ENCODE assay signal across 1 cellular context in the genomic region with DNA sequence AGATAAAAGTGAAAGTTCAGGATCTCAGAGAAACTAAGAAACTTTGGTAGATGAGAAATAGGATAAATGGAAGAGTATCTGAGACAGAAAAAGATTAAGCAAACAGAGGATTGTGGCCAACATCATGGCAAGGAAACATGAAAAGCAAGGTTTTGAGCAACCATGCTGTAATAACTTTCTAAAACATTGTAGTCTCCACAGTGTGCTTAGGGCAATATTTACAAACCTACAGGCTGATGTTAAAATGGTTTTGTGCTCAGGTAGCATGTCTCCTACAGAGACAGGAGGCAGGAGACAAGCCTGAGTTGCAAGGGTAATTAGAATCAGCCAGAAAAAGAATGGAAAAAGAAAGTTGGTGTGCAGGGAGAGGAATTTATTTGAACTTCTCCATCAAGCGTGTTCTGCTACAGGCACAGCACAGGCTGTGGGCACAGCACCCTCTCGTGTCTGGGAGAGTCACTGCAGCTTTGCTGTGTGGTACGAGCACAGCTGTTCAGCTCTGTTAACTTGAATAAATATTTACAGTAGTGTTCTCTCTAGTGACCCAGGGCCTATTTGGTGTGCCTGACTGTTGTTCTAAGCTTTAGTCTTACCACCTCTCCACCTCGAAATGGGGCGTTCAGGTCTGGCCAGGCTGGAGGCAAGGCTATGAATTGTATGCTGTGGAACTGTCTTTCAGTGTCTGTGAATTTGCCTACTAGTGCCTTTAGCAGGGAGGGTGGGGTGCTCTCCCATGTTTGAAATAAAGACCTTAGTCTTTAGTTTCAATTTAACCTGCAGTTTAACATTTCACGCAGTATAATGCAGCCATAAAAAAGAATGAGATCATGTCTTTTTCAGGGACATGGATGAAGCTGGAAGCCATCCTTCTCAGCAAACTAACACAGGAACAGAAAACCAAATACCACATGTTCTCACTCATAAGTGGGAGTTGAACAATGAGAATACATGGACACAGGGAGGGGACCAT.
TF ChIP-seq lines count a peak whose summit lies in the region.
"Not testable (repeated sequence)": the region's sequence is repeated elsewhere in the genome, so short reads cannot be mapped to it uniquely, and the experiment has no call there.

No MANE protein-coding gene starts in this region.

TF ChIP-seq in K562, 482 proteins besides CTCF, POLR2A, EP300 and RAD21 (continued from another document):
- TF ChIP-seq, protein P1, sequence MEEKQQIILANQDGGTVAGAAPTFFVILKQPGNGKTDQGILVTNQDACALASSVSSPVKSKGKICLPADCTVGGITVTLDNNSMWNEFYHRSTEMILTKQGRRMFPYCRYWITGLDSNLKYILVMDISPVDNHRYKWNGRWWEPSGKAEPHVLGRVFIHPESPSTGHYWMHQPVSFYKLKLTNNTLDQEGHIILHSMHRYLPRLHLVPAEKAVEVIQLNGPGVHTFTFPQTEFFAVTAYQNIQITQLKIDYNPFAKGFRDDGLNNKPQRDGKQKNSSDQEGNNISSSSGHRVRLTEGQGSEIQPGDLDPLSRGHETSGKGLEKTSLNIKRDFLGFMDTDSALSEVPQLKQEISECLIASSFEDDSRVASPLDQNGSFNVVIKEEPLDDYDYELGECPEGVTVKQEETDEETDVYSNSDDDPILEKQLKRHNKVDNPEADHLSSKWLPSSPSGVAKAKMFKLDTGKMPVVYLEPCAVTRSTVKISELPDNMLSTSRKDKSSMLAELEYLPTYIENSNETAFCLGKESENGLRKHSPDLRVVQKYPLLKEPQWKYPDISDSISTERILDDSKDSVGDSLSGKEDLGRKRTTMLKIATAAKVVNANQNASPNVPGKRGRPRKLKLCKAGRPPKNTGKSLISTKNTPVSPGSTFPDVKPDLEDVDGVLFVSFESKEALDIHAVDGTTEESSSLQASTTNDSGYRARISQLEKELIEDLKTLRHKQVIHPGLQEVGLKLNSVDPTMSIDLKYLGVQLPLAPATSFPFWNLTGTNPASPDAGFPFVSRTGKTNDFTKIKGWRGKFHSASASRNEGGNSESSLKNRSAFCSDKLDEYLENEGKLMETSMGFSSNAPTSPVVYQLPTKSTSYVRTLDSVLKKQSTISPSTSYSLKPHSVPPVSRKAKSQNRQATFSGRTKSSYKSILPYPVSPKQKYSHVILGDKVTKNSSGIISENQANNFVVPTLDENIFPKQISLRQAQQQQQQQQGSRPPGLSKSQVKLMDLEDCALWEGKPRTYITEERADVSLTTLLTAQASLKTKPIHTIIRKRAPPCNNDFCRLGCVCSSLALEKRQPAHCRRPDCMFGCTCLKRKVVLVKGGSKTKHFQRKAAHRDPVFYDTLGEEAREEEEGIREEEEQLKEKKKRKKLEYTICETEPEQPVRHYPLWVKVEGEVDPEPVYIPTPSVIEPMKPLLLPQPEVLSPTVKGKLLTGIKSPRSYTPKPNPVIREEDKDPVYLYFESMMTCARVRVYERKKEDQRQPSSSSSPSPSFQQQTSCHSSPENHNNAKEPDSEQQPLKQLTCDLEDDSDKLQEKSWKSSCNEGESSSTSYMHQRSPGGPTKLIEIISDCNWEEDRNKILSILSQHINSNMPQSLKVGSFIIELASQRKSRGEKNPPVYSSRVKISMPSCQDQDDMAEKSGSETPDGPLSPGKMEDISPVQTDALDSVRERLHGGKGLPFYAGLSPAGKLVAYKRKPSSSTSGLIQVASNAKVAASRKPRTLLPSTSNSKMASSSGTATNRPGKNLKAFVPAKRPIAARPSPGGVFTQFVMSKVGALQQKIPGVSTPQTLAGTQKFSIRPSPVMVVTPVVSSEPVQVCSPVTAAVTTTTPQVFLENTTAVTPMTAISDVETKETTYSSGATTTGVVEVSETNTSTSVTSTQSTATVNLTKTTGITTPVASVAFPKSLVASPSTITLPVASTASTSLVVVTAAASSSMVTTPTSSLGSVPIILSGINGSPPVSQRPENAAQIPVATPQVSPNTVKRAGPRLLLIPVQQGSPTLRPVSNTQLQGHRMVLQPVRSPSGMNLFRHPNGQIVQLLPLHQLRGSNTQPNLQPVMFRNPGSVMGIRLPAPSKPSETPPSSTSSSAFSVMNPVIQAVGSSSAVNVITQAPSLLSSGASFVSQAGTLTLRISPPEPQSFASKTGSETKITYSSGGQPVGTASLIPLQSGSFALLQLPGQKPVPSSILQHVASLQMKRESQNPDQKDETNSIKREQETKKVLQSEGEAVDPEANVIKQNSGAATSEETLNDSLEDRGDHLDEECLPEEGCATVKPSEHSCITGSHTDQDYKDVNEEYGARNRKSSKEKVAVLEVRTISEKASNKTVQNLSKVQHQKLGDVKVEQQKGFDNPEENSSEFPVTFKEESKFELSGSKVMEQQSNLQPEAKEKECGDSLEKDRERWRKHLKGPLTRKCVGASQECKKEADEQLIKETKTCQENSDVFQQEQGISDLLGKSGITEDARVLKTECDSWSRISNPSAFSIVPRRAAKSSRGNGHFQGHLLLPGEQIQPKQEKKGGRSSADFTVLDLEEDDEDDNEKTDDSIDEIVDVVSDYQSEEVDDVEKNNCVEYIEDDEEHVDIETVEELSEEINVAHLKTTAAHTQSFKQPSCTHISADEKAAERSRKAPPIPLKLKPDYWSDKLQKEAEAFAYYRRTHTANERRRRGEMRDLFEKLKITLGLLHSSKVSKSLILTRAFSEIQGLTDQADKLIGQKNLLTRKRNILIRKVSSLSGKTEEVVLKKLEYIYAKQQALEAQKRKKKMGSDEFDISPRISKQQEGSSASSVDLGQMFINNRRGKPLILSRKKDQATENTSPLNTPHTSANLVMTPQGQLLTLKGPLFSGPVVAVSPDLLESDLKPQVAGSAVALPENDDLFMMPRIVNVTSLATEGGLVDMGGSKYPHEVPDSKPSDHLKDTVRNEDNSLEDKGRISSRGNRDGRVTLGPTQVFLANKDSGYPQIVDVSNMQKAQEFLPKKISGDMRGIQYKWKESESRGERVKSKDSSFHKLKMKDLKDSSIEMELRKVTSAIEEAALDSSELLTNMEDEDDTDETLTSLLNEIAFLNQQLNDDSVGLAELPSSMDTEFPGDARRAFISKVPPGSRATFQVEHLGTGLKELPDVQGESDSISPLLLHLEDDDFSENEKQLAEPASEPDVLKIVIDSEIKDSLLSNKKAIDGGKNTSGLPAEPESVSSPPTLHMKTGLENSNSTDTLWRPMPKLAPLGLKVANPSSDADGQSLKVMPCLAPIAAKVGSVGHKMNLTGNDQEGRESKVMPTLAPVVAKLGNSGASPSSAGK (IDR thresholded peaks at IDR 0.05) = peak; percentile 30; the same call in 1 of the 2 replicates
- TF ChIP-seq TFAP4 (CRISPR knock-in tag; IDR thresholded peaks at IDR 0.05; ENCODE audit: borderline replicate concordance) (peak; percentile 90), SOX6 (IDR thresholded peaks at IDR 0.05) (0 out of 2 replicates have a peak, but pooled peaks have one; percentile 15), RCOR1 (IDR thresholded peaks at IDR 0.05; ENCODE audit: borderline replicate concordance in 1 of 2, low read depth in 2 of 2, low read length in 2 of 2) (peak in 1 of 2 experiments; percentile 41; a peak in 1 of 4 replicates), RB1 (IDR thresholded peaks at IDR 0.05; ENCODE audit: low read depth) (peak; percentile 74), ARID2 (IDR thresholded peaks at IDR 0.05) (peak; percentile 84), SMC3 (conservative IDR thresholded peaks at IDR 0.05; ENCODE audit: insufficient read depth, low read depth, low read length) (peak; percentile 92), ATF7 (IDR thresholded peaks at IDR 0.05) (0 out of 2 replicates have a peak, but pooled peaks have one; percentile 31), TCF3 (CRISPR knock-in tag; IDR thresholded peaks at IDR 0.05) (peak; percentile 31; the same call in 1 of the 2 replicates), MYC (IDR thresholded peaks at IDR 0.05; ENCODE audit: low read depth, low read length) (peak; percentile 36; the same call in 1 of the 2 replicates), DEAF1 (CRISPR knock-in tag; IDR thresholded peaks at IDR 0.05) (peak; percentile 92), DACH1 (IDR thresholded peaks at IDR 0.05; ENCODE audit: partially characterized antibody) (peak; percentile 88), CC2D1A (IDR thresholded peaks at IDR 0.05) (peak; percentile 85), ZNF592 (IDR thresholded peaks at IDR 0.05) (peak; percentile 23; the same call in 1 of the 2 replicates)
- TF ChIP-seq MYC (CRISPR knock-in tag; IDR thresholded peaks at IDR 0.05; ENCODE audit: borderline replicate concordance, low read depth) = not testable (repeated sequence)
- TF ChIP-seq, protein P2, sequence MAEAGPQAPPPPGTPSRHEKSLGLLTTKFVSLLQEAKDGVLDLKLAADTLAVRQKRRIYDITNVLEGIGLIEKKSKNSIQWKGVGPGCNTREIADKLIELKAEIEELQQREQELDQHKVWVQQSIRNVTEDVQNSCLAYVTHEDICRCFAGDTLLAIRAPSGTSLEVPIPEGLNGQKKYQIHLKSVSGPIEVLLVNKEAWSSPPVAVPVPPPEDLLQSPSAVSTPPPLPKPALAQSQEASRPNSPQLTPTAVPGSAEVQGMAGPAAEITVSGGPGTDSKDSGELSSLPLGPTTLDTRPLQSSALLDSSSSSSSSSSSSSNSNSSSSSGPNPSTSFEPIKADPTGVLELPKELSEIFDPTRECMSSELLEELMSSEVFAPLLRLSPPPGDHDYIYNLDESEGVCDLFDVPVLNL (CRISPR knock-in tag; IDR thresholded peaks at IDR 0.05; ENCODE audit: low read depth) = 0 out of 2 replicates have a peak, but pooled peaks have one; percentile 45
TF ChIP-seq in K562: peak in this region for 16; not testable (repeated sequence) for 466.
